Comparison of ENCODE assay signal across 25 cellular contexts in the genomic region with DNA sequence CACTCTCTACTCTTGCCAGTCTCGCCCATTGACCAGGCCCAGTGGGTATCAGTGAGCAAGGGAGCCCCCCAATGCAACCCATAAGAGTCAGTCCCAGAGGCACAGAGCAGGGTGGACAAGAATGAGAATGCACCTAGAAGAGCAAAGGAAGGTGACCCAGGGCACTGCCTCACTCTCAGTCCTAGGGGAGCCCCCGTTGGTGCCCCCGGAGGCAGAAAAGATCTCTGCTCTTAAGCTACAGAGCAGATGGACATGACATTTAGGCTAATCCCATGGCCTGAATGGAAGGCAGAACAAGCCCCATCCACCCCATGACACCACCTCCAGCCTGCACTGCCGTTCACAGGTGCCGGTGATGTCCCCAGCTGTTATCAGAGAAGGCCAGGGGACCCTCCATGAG. TPM values are rescaled to one million over a fixed set of nuclear protein-coding genes. Genes with fewer than 3 reads are reported as not detected.
DNase-seq lines count a peak whose midpoint lies in the region; ATAC-seq, FAIRE-seq and TF ChIP-seq lines count a peak whose summit lies in the region.
"Had no signal": no experiment of that assay in that cellular context is flagged by ENCODE, and none has a peak within 500 bp of the region (broad histone marks: within the 10 kb centered on the region; RNA-seq: fewer than 3 reads in every experiment).

No MANE protein-coding gene starts in this region.

- H3K27me3 Mint-ChIP-seq in endodermal cell (ENCODE audit: insufficient read depth), result no peaks in the 10 kb centered on the region
- H3K27me3 Mint-ChIP-seq in CD4-positive, alpha-beta memory T cell, result peaks cover 0 to 12% of the 10 kb centered on the region in 2 donors

- no peaks in the 10 kb centered on the region for H3K79me2 ChIP-seq in HepG2 (ENCODE audit: insufficient read depth, low read length)
- no peaks in the 10 kb centered on the region for H3K79me2 ChIP-seq in Karpas-422 (ENCODE audit: low read length)

- no peak overlapping the region for H2BK12ac ChIP-seq in mesenchymal stem cell (ENCODE audit: low read length in 2 of 2)

- H3K36me3 ChIP-seq in HepG2 (replicated peaks in 1 of 2; ENCODE audit: control insufficient read depth in 1 of 2, insufficient read depth in 2 of 2, low read length in 2 of 2) (no peaks in the 10 kb centered on the region), right lobe of liver (no peaks in the 10 kb centered on the region), Karpas-422 (ENCODE audit: insufficient read depth, low read length) (no peaks in the 10 kb centered on the region), endodermal cell (ENCODE audit: control insufficient read depth, insufficient read depth, low read length) (no peaks in the 10 kb centered on the region), mesenchymal stem cell (ENCODE audit: control insufficient read depth in 1 of 2, insufficient read depth in 2 of 2, low read depth in 1 of 2, low read length in 2 of 2) (no peaks in the 10 kb centered on the region)
- no peaks in the 10 kb centered on the region for H3K36me3 ChIP-seq in CD4-positive, alpha-beta memory T cell (ENCODE audit: insufficient read depth, low read length)
- H3K36me3 ChIP-seq: BLaER1, MG63 had no signal

- H3K4me3 Mint-ChIP-seq in endodermal cell, result no peak overlapping the region
- no peak overlapping the region for H3K4me3 Mint-ChIP-seq in CD4-positive, alpha-beta memory T cell
- H3K4me3 Mint-ChIP-seq: CD8-positive, alpha-beta memory T cell had no signal

- H3K9ac ChIP-seq in HepG2 (ENCODE audit: insufficient read depth, low read depth, low read length), result no peak overlapping the region
- H3K9ac ChIP-seq in Karpas-422 (ENCODE audit: low read length), result no peak overlapping the region
- no peak overlapping the region for H3K9ac ChIP-seq in endodermal cell (ENCODE audit: extremely low read depth, low read length, poor library complexity, severe bottlenecking)
- H3K9ac ChIP-seq in mesenchymal stem cell (ENCODE audit: low read length), result no peak overlapping the region
- H3K9ac ChIP-seq: BLaER1 had no signal

- intact Hi-C loops in HepG2 (cut with micrococcal nuclease; ENCODE audit: unreplicated experiment), result no loop called here
- intact Hi-C loops in right lobe of liver (cut with DNase I), result no loop called here
- intact Hi-C loops in CD4-positive, alpha-beta memory T cell (cut with micrococcal nuclease), result no loop called here

- TF ChIP-seq CTCF in HepG2 (CRISPR knock-in tag; IDR thresholded peaks at IDR 0.05), result no peak
- TF ChIP-seq CTCF in right lobe of liver (IDR thresholded peaks at IDR 0.05), result no peak
- TF ChIP-seq CTCF in endodermal cell (conservative IDR thresholded peaks at IDR 0.05), result peak; percentile 47

- H2BK120ac ChIP-seq in mesenchymal stem cell (ENCODE audit: low read depth, low read length), result no peak overlapping the region

- no peaks in the 10 kb centered on the region for H4K20me1 ChIP-seq in HepG2 (ENCODE audit: insufficient read depth, low read length)
- no peaks in the 10 kb centered on the region for H4K20me1 ChIP-seq in Karpas-422 (ENCODE audit: insufficient read depth, low read depth, low read length)
- H4K20me1 ChIP-seq: BLaER1 had no signal

- TF ChIP-seq RAD21 in HepG2 (CRISPR knock-in tag; IDR thresholded peaks at IDR 0.05), result no peak

- no peak overlapping the region for H2BK5ac ChIP-seq in mesenchymal stem cell (ENCODE audit: low read depth, low read length, poor library complexity, severe bottlenecking)

- no peak overlapping the region for H3K4ac ChIP-seq in mesenchymal stem cell (ENCODE audit: low read depth in 1 of 2, low read length in 2 of 2)

- no peaks in the 10 kb centered on the region for H3K36me3 Mint-ChIP-seq in endodermal cell (ENCODE audit: low read depth)
- no peaks in the 10 kb centered on the region for H3K36me3 Mint-ChIP-seq in CD4-positive, alpha-beta memory T cell
- H3K36me3 Mint-ChIP-seq: CD8-positive, alpha-beta memory T cell had no signal

- WGBS in HepG2 (ENCODE audit: low lambda C conversion rate), result 69% methylated on average over 4 of the region's 5 CpGs
- 100% methylated on average over 2 of the region's 5 CpGs for WGBS in right lobe of liver (ENCODE audit: insufficient coverage, low coverage, low lambda C conversion rate, missing lambda C conversion rate)
- WGBS in endodermal cell (ENCODE audit: insufficient coverage in 1 of 2, insufficient read length in 1 of 2), 2 experiments, result 92% methylated on average over 5 of the region's 5 CpGs; no CpG with 5 or more reads in 1 of the 2 experiments
- 80% methylated on average over 5 of the region's 5 CpGs for WGBS in mesenchymal stem cell

- no TSS peak for BruUV-seq in HepG2 (replicated peaks; lab: Mats Ljungman, UMichigan)

- peaks cover 4% of the 10 kb centered on the region for H3K9me3 Mint-ChIP-seq in endodermal cell
- no peaks in the 10 kb centered on the region for H3K9me3 Mint-ChIP-seq in CD4-positive, alpha-beta memory T cell

- H3K4me1 ChIP-seq in HepG2 (ENCODE audit: insufficient read depth, low read length), result peaks cover 30% of the 10 kb centered on the region
- H3K4me1 ChIP-seq in right lobe of liver, result peaks cover 0 to 4% (median 0%) of the 10 kb centered on the region in 4 donors
- peaks cover 7% of the 10 kb centered on the region for H3K4me1 ChIP-seq in Karpas-422 (ENCODE audit: low read length)
- H3K4me1 ChIP-seq in endodermal cell (ENCODE audit: control insufficient read depth, insufficient read depth, low read length), result no peaks in the 10 kb centered on the region
- H3K4me1 ChIP-seq in mesenchymal stem cell (ENCODE audit: control insufficient read depth, insufficient read depth, low read depth, low read length), result peaks cover 3% of the 10 kb centered on the region
- H3K4me1 ChIP-seq in CD4-positive, alpha-beta memory T cell (ENCODE audit: insufficient read depth, low read length), result no peaks in the 10 kb centered on the region

- FAIRE-seq in HepG2 (lab: Jason Lieb, UNC) (no peak), urothelium cell line (lab: Jason Lieb, UNC) (no peak)
- FAIRE-seq: A204.1, GM12891, GM19239 had no signal

- H4K8ac ChIP-seq in mesenchymal stem cell (ENCODE audit: low read length), result no peak overlapping the region

- no peaks in the 10 kb centered on the region for H3K9me2 ChIP-seq in Karpas-422 (replicated peaks; ENCODE audit: insufficient read depth, low read length)

- no peak for TF ChIP-seq POLR2A in HepG2 (IDR thresholded peaks at IDR 0.05; ENCODE audit: insufficient read depth in 1 of 2, low read depth in 2 of 2, low read length in 2 of 2)
- no peak for TF ChIP-seq POLR2A in right lobe of liver (IDR thresholded peaks at IDR 0.05)

- peak; percentile 49 for ATAC-seq in HepG2
- no peak for ATAC-seq in right lobe of liver

- no peak overlapping the region for H3K14ac ChIP-seq in mesenchymal stem cell (ENCODE audit: low read length in 2 of 2)

- no peak overlapping the region for H3K23ac ChIP-seq in mesenchymal stem cell (ENCODE audit: low read length in 2 of 2)

- H3K4me1 Mint-ChIP-seq in endodermal cell, result peaks cover 2% of the 10 kb centered on the region
- no peaks in the 10 kb centered on the region for H3K4me1 Mint-ChIP-seq in CD4-positive, alpha-beta memory T cell
- H3K4me1 Mint-ChIP-seq: CD8-positive, alpha-beta memory T cell had no signal

- no peak overlapping the region for H4K91ac ChIP-seq in mesenchymal stem cell (ENCODE audit: low read length)

- H3K27ac Mint-ChIP-seq in endodermal cell, result no peak overlapping the region
- H3K27ac Mint-ChIP-seq in CD4-positive, alpha-beta memory T cell, result no peak overlapping the region
- H3K27ac Mint-ChIP-seq: CD8-positive, alpha-beta memory T cell had no signal

- no peak overlapping the region for H3K4me3 ChIP-seq in HepG2 (replicated peaks in 1 of 3; ENCODE audit: insufficient read depth in 1 of 3, low read depth in 2 of 3, low read length in 3 of 3)
- no peak overlapping the region for H3K4me3 ChIP-seq in right lobe of liver
- no peak overlapping the region for H3K4me3 ChIP-seq in Karpas-422 (ENCODE audit: low read length)
- no peak overlapping the region for H3K4me3 ChIP-seq in endodermal cell (ENCODE audit: low read length)
- no peak overlapping the region for H3K4me3 ChIP-seq in mesenchymal stem cell (ENCODE audit: insufficient read depth in 1 of 2, low read depth in 1 of 2, low read length in 2 of 2)
- H3K4me3 ChIP-seq in CD4-positive, alpha-beta memory T cell (ENCODE audit: low read length in 2 of 2), result no peak overlapping the region
- H3K4me3 ChIP-seq: BLaER1, MG63, SK-N-MC had no signal

- TF ChIP-seq EP300 in HepG2 (IDR thresholded peaks at IDR 0.05; ENCODE audit: low read depth in 2 of 2, low read length in 2 of 2), result no peak
- TF ChIP-seq EP300 in HepG2 (CRISPR knock-in tag; IDR thresholded peaks at IDR 0.05; ENCODE audit: borderline replicate concordance), result no peak

- CTCF ChIA-PET in HepG2 (lab: Yijun Ruan, JAX; ENCODE audit: low intra/inter-chr PET ratio, low total read pairs), result no interaction called here
- CTCF ChIA-PET in CD4-positive, alpha-beta memory T cell (lab: Charles Lee; ENCODE audit: partially characterized antibody), result no interaction called here

- H3K18ac ChIP-seq in mesenchymal stem cell (ENCODE audit: low read depth in 1 of 2, low read length in 2 of 2), result no peak overlapping the region

- H2AK5ac ChIP-seq in mesenchymal stem cell (ENCODE audit: low read length, severe bottlenecking), result no peak overlapping the region

- H3K9me3 ChIP-seq in HepG2 (ENCODE audit: low read length) (no peaks in the 10 kb centered on the region), right lobe of liver (no peaks in the 10 kb centered on the region), Karpas-422 (ENCODE audit: low read length) (no peaks in the 10 kb centered on the region), endodermal cell (ENCODE audit: control insufficient read depth, low read length) (no peaks in the 10 kb centered on the region), mesenchymal stem cell (ENCODE audit: control insufficient read depth, low read length) (no peaks in the 10 kb centered on the region)
- no peaks in the 10 kb centered on the region for H3K9me3 ChIP-seq in CD4-positive, alpha-beta memory T cell (ENCODE audit: control insufficient read depth in 1 of 2, low read length in 2 of 2)
- H3K9me3 ChIP-seq: BLaER1, MG63 had no signal

- no peak overlapping the region for H2BK15ac ChIP-seq in mesenchymal stem cell (ENCODE audit: low read depth, poor library complexity, severe bottlenecking)

- H3K27me3 ChIP-seq in HepG2 (ENCODE audit: control insufficient read depth in 1 of 2, insufficient read depth in 2 of 2, low read length in 2 of 2), result no peaks in the 10 kb centered on the region; a peak in 2 of 5 replicates
- no peaks in the 10 kb centered on the region for H3K27me3 ChIP-seq in right lobe of liver
- H3K27me3 ChIP-seq in Karpas-422 (ENCODE audit: low read length), result no peaks in the 10 kb centered on the region
- no peaks in the 10 kb centered on the region for H3K27me3 ChIP-seq in endodermal cell (ENCODE audit: control insufficient read depth, insufficient read depth, low read length, poor library complexity, severe bottlenecking)
- peaks cover 17 to 18% of the 10 kb centered on the region in 2 experiments for H3K27me3 ChIP-seq in mesenchymal stem cell (ENCODE audit: control insufficient read depth in 1 of 2, insufficient read depth in 1 of 2, low read length in 2 of 2)
- no peaks in the 10 kb centered on the region for H3K27me3 ChIP-seq in CD4-positive, alpha-beta memory T cell (ENCODE audit: insufficient read depth, low read length)
- H3K27me3 ChIP-seq: BLaER1 had no signal

- no peak overlapping the region for H3K27ac ChIP-seq in HepG2 (ENCODE audit: extremely low read length, insufficient read depth, low read length)
- H3K27ac ChIP-seq in right lobe of liver, result no peak overlapping the region
- H3K27ac ChIP-seq in Karpas-422 (ENCODE audit: low read length), result no peak overlapping the region
- no peak overlapping the region for H3K27ac ChIP-seq in endodermal cell (ENCODE audit: low read depth, low read length)
- H3K27ac ChIP-seq in mesenchymal stem cell (ENCODE audit: low read length, poor library complexity, severe bottlenecking), result no peak overlapping the region
- no peak overlapping the region for H3K27ac ChIP-seq in CD4-positive, alpha-beta memory T cell (ENCODE audit: low read depth, low read length)
- H3K27ac ChIP-seq: BLaER1, SK-N-MC had no signal

- H2AFZ ChIP-seq in HepG2 (ENCODE audit: low read length) (no peak overlapping the region), Karpas-422 (ENCODE audit: low read length) (no peak overlapping the region), mesenchymal stem cell (ENCODE audit: low read depth, low read length) (no peak overlapping the region)

- DNase-seq in HepG2 (ENCODE audit: low spot score) (no peak), right lobe of liver (no peak), Karpas-422 (peak; percentile 48), endodermal cell (no peak), urothelium cell line (ENCODE audit: low spot score) (no peak), inferior parietal cortex (ENCODE audit: extremely low spot score) (no peak), mesenchymal stem cell (no peak)
- no peak for DNase-seq in CD4-positive, alpha-beta memory T cell
- DNase-seq: CD8-positive, alpha-beta memory T cell; GF-D8; GOT3; IMR-90; MG63; NCI-H1105; NCI-H2081; NCI-H2171 treated with DMSO at 0.1 percent for 48 hours; NCI-H446 treated with DMSO at 0.1 percent for 48 hours; NCI-H69; NK-92 treated with Interleukin-12 subunit alpha and Interleukin-12 subunit beta, amount 100 ng/mL, for 24 hours; Right ventricle myocardium superior had no signal

- in situ Hi-C loops in HepG2 (cut with HindIII; ENCODE audit: extremely low pct_ligation_motif_present, low pct_unique_long_range_greater_than_20kb), result no loop called here

- no peaks in the 10 kb centered on the region for H3K79me1 ChIP-seq in mesenchymal stem cell (replicated peaks; ENCODE audit: low read length, poor library complexity, severe bottlenecking)

- no peak overlapping the region for H3K4me2 ChIP-seq in HepG2 (ENCODE audit: low read depth, low read length)
- H3K4me2 ChIP-seq in Karpas-422 (ENCODE audit: low read depth, low read length, poor library complexity, severe bottlenecking), result no peak overlapping the region
- no peak overlapping the region for H3K4me2 ChIP-seq in mesenchymal stem cell (ENCODE audit: low read length, poor library complexity, severe bottlenecking)
- H3K4me2 ChIP-seq: BLaER1 had no signal

- POLR2A ChIA-PET in HepG2 (lab: Yijun Ruan, JAX), result no interaction called here
- POLR2A ChIA-PET in CD4-positive, alpha-beta memory T cell (lab: Charles Lee; ENCODE audit: partially characterized antibody), result no interaction called here

RNA-seq across cellular contexts. Expression of a gene that starts 50.7 kb away (rescaled TPM):
- total RNA-seq in HepG2 (2016; rRNA removed; fragmentation: Illumina TruSeq; extraction: Trizol), result 0.04 and 0.07 TPM in 2 replicates
- 0.26 TPM in 1 of 2 replicates, not detected in the other for total RNA-seq in HepG2 (2016; cell fraction: cytosol; rRNA removed; fragmentation: Illumina TruSeq; extraction: Trizol; ENCODE audit: low read depth)
- 0.28 and 0.30 TPM in 2 replicates for total RNA-seq in HepG2 (2016; cell fraction: insoluble cytoplasmic fraction; rRNA removed; fragmentation: Illumina TruSeq; extraction: Trizol)
- total RNA-seq in HepG2 (2016; cell fraction: membrane; rRNA removed; fragmentation: Illumina TruSeq; extraction: Trizol), result 0.09 and 0.17 TPM in 2 replicates
- 0.19 and 0.34 TPM in 2 replicates for total RNA-seq in HepG2 (2016; cell fraction: nucleus; rRNA removed; fragmentation: Illumina TruSeq; extraction: Trizol)
- 0.03 TPM in 2 replicates for polyA plus RNA-seq in HepG2 (2011; rRNA removed)
- 0.01 and 0.04 TPM in 2 replicates for polyA plus RNA-seq in HepG2 (2011; cell fraction: cytosol; rRNA removed)
- polyA plus RNA-seq in HepG2 (2011; cell fraction: nucleus; rRNA removed), result 0.03 and 0.43 TPM in 2 replicates
- polyA plus RNA-seq in HepG2 (2012), result 0.08 and 0.09 TPM in 2 replicates
- not detected in 2 replicates for polyA plus RNA-seq in HepG2 (2016; cell fraction: cytosol; fragmentation: Illumina TruSeq; extraction: Trizol; ENCODE audit: low read depth)
- 0.08 TPM in 1 of 2 replicates, not detected in the other for polyA plus RNA-seq in HepG2 (2016; cell fraction: insoluble cytoplasmic fraction; fragmentation: Illumina TruSeq; extraction: Trizol; ENCODE audit: low read depth)
- polyA plus RNA-seq in HepG2 (2016; cell fraction: membrane; fragmentation: Illumina TruSeq; extraction: Trizol; ENCODE audit: low read depth), result not detected in 2 replicates
- 0.12 and 0.20 TPM in 2 replicates for polyA plus RNA-seq in HepG2 (2016; cell fraction: nucleus; fragmentation: Illumina TruSeq; extraction: Trizol; ENCODE audit: insufficient read depth, low read depth)
- polyA minus RNA-seq in HepG2 (2011; rRNA and poly(A)+ RNA removed; ENCODE audit: low replicate concordance), result 0.26 and 1.6 TPM in 2 replicates
- not detected in 2 replicates for polyA minus RNA-seq in HepG2 (2011; cell fraction: cytosol; rRNA and poly(A)+ RNA removed)
- polyA minus RNA-seq in HepG2 (2011; cell fraction: nucleus; rRNA and poly(A)+ RNA removed), result 0.13 and 0.62 TPM in 2 replicates
- total RNA-seq in right lobe of liver, result 10 to 100 TPM in 5 of 6 experiments, 1 to 10 TPM in 1; 8.7 to 20.3 (median 11.8) TPM
- 69.0 and 92.4 TPM in 2 replicates for total RNA-seq in Karpas-422 (2014; rRNA removed; shearing (Covaris generic); ENCODE audit: low replicate concordance)
- 1 to 10 TPM; 1.5 to 2.4 TPM for total RNA-seq in endodermal cell
- polyA plus RNA-seq in endodermal cell (2013, experiment 1 of 2), result 11.3 TPM
- polyA plus RNA-seq in endodermal cell (2013, experiment 2 of 2), result 11.3 TPM
- 0.17 TPM for polyA plus RNA-seq in mesenchymal stem cell (2013, experiment 1 of 2)
- polyA plus RNA-seq in mesenchymal stem cell (2013, experiment 2 of 2), result 0.14 TPM
- 1 to 10 TPM; 2.9 to 3.9 TPM for total RNA-seq in CD4-positive, alpha-beta memory T cell
- polyA plus RNA-seq in CD4-positive, alpha-beta memory T cell, result 1 to 10 TPM; 1.2 to 2.1 TPM
